1 cellular context compared by ENCODE assay signal in genomic region chr6:43608310-43608763, GRCh38.
TF ChIP-seq lines count a peak whose summit lies in the region.

No MANE protein-coding gene starts in this region.

TF ChIP-seq in GM12878, 131 proteins besides CTCF, POLR2A, EP300 and RAD21 (continues in another document):
- TF ChIP-seq GATAD2B (conservative IDR thresholded peaks at IDR 0.05; ENCODE audit: low read depth) (no peak), SIX5 (IDR thresholded peaks at IDR 0.05; ENCODE audit: low read depth, low read length, severe bottlenecking) (no peak), FOS (IDR thresholded peaks at IDR 0.05; ENCODE audit: borderline replicate concordance, extremely low read depth, insufficient read length) (no peak), RELB (IDR thresholded peaks at IDR 0.05; ENCODE audit: low read depth) (peak; percentile 33; the same call in 1 of the 2 replicates), EZH2 (IDR thresholded peaks at IDR 0.05; ENCODE audit: borderline replicate concordance, control insufficient read depth, low read depth, low read length) (no peak), MAX (IDR thresholded peaks at IDR 0.05; ENCODE audit: low read depth, low read length) (no peak), SMC3 (IDR thresholded peaks at IDR 0.05; ENCODE audit: borderline replicate concordance, low read length) (peak; percentile 42; the same call in 1 of the 2 replicates), ZNF384 (IDR thresholded peaks at IDR 0.05; ENCODE audit: borderline replicate concordance, low read depth, low read length) (0 out of 2 replicates have a peak, but pooled peaks have one; percentile 51), ZBED1 (IDR thresholded peaks at IDR 0.05; ENCODE audit: borderline replicate concordance) (no peak), BHLHE40 (IDR thresholded peaks at IDR 0.05; ENCODE audit: borderline replicate concordance in 1 of 2, low read depth in 2 of 2, low read length in 1 of 2) (no peak), HDGF (IDR thresholded peaks at IDR 0.05) (peak; percentile 77; the same call in 1 of the 2 replicates), IKZF2 (IDR thresholded peaks at IDR 0.05) (peak; percentile 17 to 36; a peak in 3 of 4 replicates), FOXM1 (IDR thresholded peaks at IDR 0.05; ENCODE audit: low read depth, low read length) (no peak), ESRRA (IDR thresholded peaks at IDR 0.05; ENCODE audit: low read length) (no peak), ZBTB11 (CRISPR knock-in tag; IDR thresholded peaks at IDR 0.05) (no peak), PBX3 (IDR thresholded peaks at IDR 0.05; ENCODE audit: insufficient replicate concordance, low read depth, low read length) (no peak), IRF3 (IDR thresholded peaks at IDR 0.05) (no peak), ZNF274 (IDR thresholded peaks at IDR 0.05; ENCODE audit: insufficient read depth, insufficient read length) (no peak), MEF2B (IDR thresholded peaks at IDR 0.05; ENCODE audit: partially characterized antibody, poor library complexity, severe bottlenecking) (peak; percentile 77), PKNOX1 (IDR thresholded peaks at IDR 0.05) (no peak), TAF1 (IDR thresholded peaks at IDR 0.05; ENCODE audit: borderline replicate concordance, low read depth, low read length) (no peak), BRCA1 (IDR thresholded peaks at IDR 0.05; ENCODE audit: low read depth, low read length) (no peak), LARP7 (IDR thresholded peaks at IDR 0.05) (no peak), BCL11A (IDR thresholded peaks at IDR 0.05; ENCODE audit: low read depth, low read length) (no peak), TBL1XR1 (IDR thresholded peaks at IDR 0.05; ENCODE audit: low read depth, low read length) (no peak), EED (IDR thresholded peaks at IDR 0.05; ENCODE audit: low read depth) (no peak), ATF7 (IDR thresholded peaks at IDR 0.05; ENCODE audit: low read depth) (no peak), POLR2AphosphoS5 (IDR thresholded peaks at IDR 0.05; ENCODE audit: low read length) (no peak), NFYA (IDR thresholded peaks at IDR 0.05; ENCODE audit: borderline replicate concordance, low read depth, low read length) (no peak), TCF3 (IDR thresholded peaks at IDR 0.05; ENCODE audit: borderline replicate concordance, insufficient read depth, low read depth, low read length) (no peak)
- TF ChIP-seq, protein P1, sequence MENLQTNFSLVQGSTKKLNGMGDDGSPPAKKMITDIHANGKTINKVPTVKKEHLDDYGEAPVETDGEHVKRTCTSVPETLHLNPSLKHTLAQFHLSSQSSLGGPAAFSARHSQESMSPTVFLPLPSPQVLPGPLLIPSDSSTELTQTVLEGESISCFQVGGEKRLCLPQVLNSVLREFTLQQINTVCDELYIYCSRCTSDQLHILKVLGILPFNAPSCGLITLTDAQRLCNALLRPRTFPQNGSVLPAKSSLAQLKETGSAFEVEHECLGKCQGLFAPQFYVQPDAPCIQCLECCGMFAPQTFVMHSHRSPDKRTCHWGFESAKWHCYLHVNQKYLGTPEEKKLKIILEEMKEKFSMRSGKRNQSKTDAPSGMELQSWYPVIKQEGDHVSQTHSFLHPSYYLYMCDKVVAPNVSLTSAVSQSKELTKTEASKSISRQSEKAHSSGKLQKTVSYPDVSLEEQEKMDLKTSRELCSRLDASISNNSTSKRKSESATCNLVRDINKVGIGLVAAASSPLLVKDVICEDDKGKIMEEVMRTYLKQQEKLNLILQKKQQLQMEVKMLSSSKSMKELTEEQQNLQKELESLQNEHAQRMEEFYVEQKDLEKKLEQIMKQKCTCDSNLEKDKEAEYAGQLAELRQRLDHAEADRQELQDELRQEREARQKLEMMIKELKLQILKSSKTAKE (IDR thresholded peaks at IDR 0.05; ENCODE audit: low read depth, poor library complexity, severe bottlenecking), result no peak
- TF ChIP-seq, protein P2, sequence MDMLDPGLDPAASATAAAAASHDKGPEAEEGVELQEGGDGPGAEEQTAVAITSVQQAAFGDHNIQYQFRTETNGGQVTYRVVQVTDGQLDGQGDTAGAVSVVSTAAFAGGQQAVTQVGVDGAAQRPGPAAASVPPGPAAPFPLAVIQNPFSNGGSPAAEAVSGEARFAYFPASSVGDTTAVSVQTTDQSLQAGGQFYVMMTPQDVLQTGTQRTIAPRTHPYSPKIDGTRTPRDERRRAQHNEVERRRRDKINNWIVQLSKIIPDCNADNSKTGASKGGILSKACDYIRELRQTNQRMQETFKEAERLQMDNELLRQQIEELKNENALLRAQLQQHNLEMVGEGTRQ (IDR thresholded peaks at IDR 0.05; ENCODE audit: borderline replicate concordance, low read depth, low read length), result no peak
- TF ChIP-seq, protein P3, sequence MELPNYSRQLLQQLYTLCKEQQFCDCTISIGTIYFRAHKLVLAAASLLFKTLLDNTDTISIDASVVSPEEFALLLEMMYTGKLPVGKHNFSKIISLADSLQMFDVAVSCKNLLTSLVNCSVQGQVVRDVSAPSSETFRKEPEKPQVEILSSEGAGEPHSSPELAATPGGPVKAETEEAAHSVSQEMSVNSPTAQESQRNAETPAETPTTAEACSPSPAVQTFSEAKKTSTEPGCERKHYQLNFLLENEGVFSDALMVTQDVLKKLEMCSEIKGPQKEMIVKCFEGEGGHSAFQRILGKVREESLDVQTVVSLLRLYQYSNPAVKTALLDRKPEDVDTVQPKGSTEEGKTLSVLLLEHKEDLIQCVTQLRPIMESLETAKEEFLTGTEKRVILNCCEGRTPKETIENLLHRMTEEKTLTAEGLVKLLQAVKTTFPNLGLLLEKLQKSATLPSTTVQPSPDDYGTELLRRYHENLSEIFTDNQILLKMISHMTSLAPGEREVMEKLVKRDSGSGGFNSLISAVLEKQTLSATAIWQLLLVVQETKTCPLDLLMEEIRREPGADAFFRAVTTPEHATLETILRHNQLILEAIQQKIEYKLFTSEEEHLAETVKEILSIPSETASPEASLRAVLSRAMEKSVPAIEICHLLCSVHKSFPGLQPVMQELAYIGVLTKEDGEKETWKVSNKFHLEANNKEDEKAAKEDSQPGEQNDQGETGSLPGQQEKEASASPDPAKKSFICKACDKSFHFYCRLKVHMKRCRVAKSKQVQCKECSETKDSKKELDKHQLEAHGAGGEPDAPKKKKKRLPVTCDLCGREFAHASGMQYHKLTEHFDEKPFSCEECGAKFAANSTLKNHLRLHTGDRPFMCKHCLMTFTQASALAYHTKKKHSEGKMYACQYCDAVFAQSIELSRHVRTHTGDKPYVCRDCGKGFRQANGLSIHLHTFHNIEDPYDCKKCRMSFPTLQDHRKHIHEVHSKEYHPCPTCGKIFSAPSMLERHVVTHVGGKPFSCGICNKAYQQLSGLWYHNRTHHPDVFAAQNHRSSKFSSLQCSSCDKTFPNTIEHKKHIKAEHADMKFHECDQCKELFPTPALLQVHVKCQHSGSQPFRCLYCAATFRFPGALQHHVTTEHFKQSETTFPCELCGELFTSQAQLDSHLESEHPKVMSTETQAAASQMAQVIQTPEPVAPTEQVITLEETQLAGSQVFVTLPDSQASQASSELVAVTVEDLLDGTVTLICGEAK (IDR thresholded peaks at IDR 0.05; ENCODE audit: borderline replicate concordance), result no peak
- TF ChIP-seq, protein P4, sequence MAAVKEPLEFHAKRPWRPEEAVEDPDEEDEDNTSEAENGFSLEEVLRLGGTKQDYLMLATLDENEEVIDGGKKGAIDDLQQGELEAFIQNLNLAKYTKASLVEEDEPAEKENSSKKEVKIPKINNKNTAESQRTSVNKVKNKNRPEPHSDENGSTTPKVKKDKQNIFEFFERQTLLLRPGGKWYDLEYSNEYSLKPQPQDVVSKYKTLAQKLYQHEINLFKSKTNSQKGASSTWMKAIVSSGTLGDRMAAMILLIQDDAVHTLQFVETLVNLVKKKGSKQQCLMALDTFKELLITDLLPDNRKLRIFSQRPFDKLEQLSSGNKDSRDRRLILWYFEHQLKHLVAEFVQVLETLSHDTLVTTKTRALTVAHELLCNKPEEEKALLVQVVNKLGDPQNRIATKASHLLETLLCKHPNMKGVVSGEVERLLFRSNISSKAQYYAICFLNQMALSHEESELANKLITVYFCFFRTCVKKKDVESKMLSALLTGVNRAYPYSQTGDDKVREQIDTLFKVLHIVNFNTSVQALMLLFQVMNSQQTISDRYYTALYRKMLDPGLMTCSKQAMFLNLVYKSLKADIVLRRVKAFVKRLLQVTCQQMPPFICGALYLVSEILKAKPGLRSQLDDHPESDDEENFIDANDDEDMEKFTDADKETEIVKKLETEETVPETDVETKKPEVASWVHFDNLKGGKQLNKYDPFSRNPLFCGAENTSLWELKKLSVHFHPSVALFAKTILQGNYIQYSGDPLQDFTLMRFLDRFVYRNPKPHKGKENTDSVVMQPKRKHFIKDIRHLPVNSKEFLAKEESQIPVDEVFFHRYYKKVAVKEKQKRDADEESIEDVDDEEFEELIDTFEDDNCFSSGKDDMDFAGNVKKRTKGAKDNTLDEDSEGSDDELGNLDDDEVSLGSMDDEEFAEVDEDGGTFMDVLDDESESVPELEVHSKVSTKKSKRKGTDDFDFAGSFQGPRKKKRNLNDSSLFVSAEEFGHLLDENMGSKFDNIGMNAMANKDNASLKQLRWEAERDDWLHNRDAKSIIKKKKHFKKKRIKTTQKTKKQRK (IDR thresholded peaks at IDR 0.05; ENCODE audit: low read depth, low read length), result no peak
